14 cellular contexts compared by ENCODE assay signal in the genomic region with DNA sequence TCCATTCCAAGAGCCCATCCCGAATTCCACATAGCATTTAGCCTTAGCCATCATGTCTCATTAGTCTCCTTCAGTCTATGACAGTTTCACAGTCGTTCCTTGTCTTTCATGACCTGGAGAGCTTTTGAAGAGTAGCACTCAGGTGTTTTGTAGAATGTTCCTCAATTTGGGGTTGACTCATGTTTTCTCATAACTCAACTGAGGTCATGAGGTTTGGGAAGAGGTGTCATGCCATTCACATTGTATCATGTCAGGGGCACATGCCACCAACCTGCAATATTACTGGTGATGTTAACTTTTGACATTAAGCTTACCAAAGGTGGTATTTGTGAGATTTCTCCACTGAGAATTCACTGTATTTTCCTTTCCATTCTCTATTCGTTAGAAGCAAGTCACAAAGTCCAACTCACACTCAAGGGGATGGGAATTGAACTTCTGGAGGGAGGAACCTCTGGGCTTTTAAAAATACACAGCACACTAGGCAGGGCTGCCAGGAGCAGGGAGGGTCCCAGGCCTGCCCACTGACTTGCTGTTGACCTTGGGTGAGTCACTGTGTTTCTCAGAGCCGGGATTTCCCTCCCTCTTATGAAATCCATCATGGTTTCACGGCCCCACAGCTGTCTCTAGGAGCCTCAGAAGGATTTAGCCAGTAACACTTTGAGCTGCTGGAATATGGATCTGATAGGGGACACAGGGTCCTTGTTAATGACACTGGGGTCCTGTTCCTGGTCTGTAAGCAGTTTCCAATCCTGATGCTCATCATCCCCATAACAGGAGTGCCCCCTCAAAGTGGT.
DNase-seq lines count a peak whose midpoint lies in the region; ATAC-seq, FAIRE-seq and TF ChIP-seq lines count a peak whose summit lies in the region.
"Had no signal": no experiment of that assay in that cellular context is flagged by ENCODE, and none has a peak within 500 bp of the region (broad histone marks: within the 10 kb centered on the region; RNA-seq: fewer than 3 reads in every experiment).

No MANE protein-coding gene starts in this region.

- no peak for ATAC-seq in HG03439 (IDR thresholded peaks at IDR 0.05; ENCODE audit: unreplicated experiment)
- ATAC-seq: T-cell had no signal

- POLR2A ChIA-PET in RWPE1 (lab: Yijun Ruan, JAX; ENCODE audit: low non-redundant PET), result no interaction called here
- POLR2A ChIA-PET in activated CD4-positive, alpha-beta T cell treated with anti-CD3 and anti-CD28 coated beads, Interleukin-2, amount 10 ng/mL, durations not matched to agents 7 days and 5 days (lab: Charles Lee), result no interaction called here

- peak; percentile 12 for DNase-seq in activated naive CD4-positive, alpha-beta T cell treated with anti-CD3 and anti-CD28 coated beads for 36 hours
- DNase-seq in activated naive CD4-positive, alpha-beta T cell treated with anti-CD3 and anti-CD28 coated beads, Interleukin-2, amount 50 U/mL, for 16 hours, result no peak
- peak; percentile 69 for DNase-seq in RWPE1 (ENCODE audit: low spot score)
- DNase-seq in fibroblast of the aortic adventitia (ENCODE audit: low read depth), result peak; percentile 83
- peak; percentile 33 for DNase-seq in urothelium cell line (ENCODE audit: low spot score)
- DNase-seq in NCI-H1092 (lab: John Stamatoyannopoulos, UW), result no peak
- no peak for DNase-seq in activated CD4-positive, alpha-beta T cell treated with anti-CD3 and anti-CD28 coated beads, Interleukin-2, amount 10 ng/mL, durations not matched to agents 7 days and 5 days
- DNase-seq: kidney; NCI-H2171; retina; stimulated activated CD8-positive, alpha-beta memory T cell treated with anti-CD3 and anti-CD28 coated beads, Interleukin-4, amount 100 ng/mL, for 48 hours had no signal

- no peaks in the 10 kb centered on the region for H3K27me3 Mint-ChIP-seq in activated naive CD4-positive, alpha-beta T cell treated with anti-CD3 and anti-CD28 coated beads for 36 hours (ENCODE audit: low read depth)
- H3K27me3 Mint-ChIP-seq in activated CD4-positive, alpha-beta T cell treated with anti-CD3 and anti-CD28 coated beads, Interleukin-2, amount 10 ng/mL, durations not matched to agents 7 days and 5 days, result no peaks in the 10 kb centered on the region

- no peak overlapping the region for H3K27ac ChIP-seq in RWPE1
- H3K27ac ChIP-seq: C4-2B had no signal

- H3K4me3 ChIP-seq in fibroblast of the aortic adventitia (ENCODE audit: low read depth, low read length), result no peak overlapping the region

- H3K9me3 Mint-ChIP-seq in activated naive CD4-positive, alpha-beta T cell treated with anti-CD3 and anti-CD28 coated beads for 36 hours, result peaks cover 10% of the 10 kb centered on the region
- H3K9me3 Mint-ChIP-seq in activated CD4-positive, alpha-beta T cell treated with anti-CD3 and anti-CD28 coated beads, Interleukin-2, amount 10 ng/mL, durations not matched to agents 7 days and 5 days, result peaks cover 8% of the 10 kb centered on the region

- intact Hi-C loops in activated naive CD4-positive, alpha-beta T cell treated with anti-CD3 and anti-CD28 coated beads for 36 hours (cut with micrococcal nuclease), result no loop called here

- no peak for TF ChIP-seq CTCF in RWPE1 (conservative IDR thresholded peaks at IDR 0.05; ENCODE audit: low read depth)
- TF ChIP-seq CTCF in fibroblast of the aortic adventitia (IDR thresholded peaks at IDR 0.05; ENCODE audit: insufficient read depth, low read length), result no peak

- no peak for FAIRE-seq in urothelium cell line (lab: Jason Lieb, UNC)
- FAIRE-seq: kidney had no signal

- H3K4me1 Mint-ChIP-seq in activated naive CD4-positive, alpha-beta T cell treated with anti-CD3 and anti-CD28 coated beads for 36 hours (ENCODE audit: low read depth), result no peaks in the 10 kb centered on the region
- no peaks in the 10 kb centered on the region for H3K4me1 Mint-ChIP-seq in activated CD4-positive, alpha-beta T cell treated with anti-CD3 and anti-CD28 coated beads, Interleukin-2, amount 10 ng/mL, durations not matched to agents 7 days and 5 days
- H3K4me1 Mint-ChIP-seq: T-cell had no signal

- CTCF ChIA-PET in activated naive CD4-positive, alpha-beta T cell treated with anti-CD3 and anti-CD28 coated beads for 36 hours (lab: Charles Lee), result no interaction called here
- CTCF ChIA-PET in RWPE1 (lab: Yijun Ruan, JAX), result interaction anchor here (0.6 kb wide), 1 partner anchor 154 kb away, joined by 3 read pairs; no protein-coding TSS in a partner anchor
- CTCF ChIA-PET in activated CD4-positive, alpha-beta T cell treated with anti-CD3 and anti-CD28 coated beads, Interleukin-2, amount 10 ng/mL, durations not matched to agents 7 days and 5 days (lab: Charles Lee), result no interaction called here

- H3K4me3 Mint-ChIP-seq in activated naive CD4-positive, alpha-beta T cell treated with anti-CD3 and anti-CD28 coated beads for 36 hours, result no peak overlapping the region
- no peak overlapping the region for H3K4me3 Mint-ChIP-seq in activated CD4-positive, alpha-beta T cell treated with anti-CD3 and anti-CD28 coated beads, Interleukin-2, amount 10 ng/mL, durations not matched to agents 7 days and 5 days
- H3K4me3 Mint-ChIP-seq: T-cell had no signal

- no peaks in the 10 kb centered on the region for H3K36me3 Mint-ChIP-seq in activated naive CD4-positive, alpha-beta T cell treated with anti-CD3 and anti-CD28 coated beads for 36 hours (ENCODE audit: low read depth)
- no peaks in the 10 kb centered on the region for H3K36me3 Mint-ChIP-seq in activated CD4-positive, alpha-beta T cell treated with anti-CD3 and anti-CD28 coated beads, Interleukin-2, amount 10 ng/mL, durations not matched to agents 7 days and 5 days (ENCODE audit: low read depth)

- H3K27ac Mint-ChIP-seq in activated naive CD4-positive, alpha-beta T cell treated with anti-CD3 and anti-CD28 coated beads for 36 hours, result no peak overlapping the region
- no peak overlapping the region for H3K27ac Mint-ChIP-seq in activated CD4-positive, alpha-beta T cell treated with anti-CD3 and anti-CD28 coated beads, Interleukin-2, amount 10 ng/mL, durations not matched to agents 7 days and 5 days
- H3K27ac Mint-ChIP-seq: T-cell had no signal

Comparison
In these comparisons a context has a peak if more than half of its experiments do, and no peak if none do; other contexts are left out.
1. DNase-seq: peak in activated naive CD4-positive, alpha-beta T cell treated with anti-CD3 and anti-CD28 coated beads for 36 hours (single experiment), RWPE1 (single experiment), fibroblast of the aortic adventitia (single experiment) and urothelium cell line (single experiment); none in activated naive CD4-positive, alpha-beta T cell treated with anti-CD3 and anti-CD28 coated beads, Interleukin-2, amount 50 U/mL, for 16 hours (single experiment), NCI-H1092 (single experiment) and activated CD4-positive, alpha-beta T cell treated with anti-CD3 and anti-CD28 coated beads, Interleukin-2, amount 10 ng/mL, durations not matched to agents 7 days and 5 days (single experiment).